In the genomic region with DNA sequence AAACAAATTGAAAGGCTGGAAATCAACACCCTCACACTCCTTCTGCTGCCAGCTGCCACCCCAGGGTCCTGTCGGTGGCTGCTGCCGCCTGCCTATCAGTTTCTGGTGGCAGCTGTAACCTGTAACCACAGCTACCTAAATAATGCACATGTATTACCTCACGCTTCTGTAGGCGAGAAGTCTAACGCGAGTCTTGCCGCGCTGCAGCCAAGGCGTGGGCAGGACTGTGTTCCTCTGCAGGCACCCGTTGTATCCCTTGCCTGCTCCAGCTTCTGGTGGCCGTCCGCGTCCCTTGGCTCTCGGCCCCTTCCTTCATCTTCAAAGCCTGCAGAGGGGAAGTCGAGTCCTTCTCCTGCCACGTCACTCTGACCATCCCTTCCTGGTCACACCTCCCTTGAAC, we compare ENCODE assay signal across 1 cellular context.
TF ChIP-seq lines count a peak whose summit lies in the region.

No MANE protein-coding gene starts in this region.

TF ChIP-seq in IMR-90, 13 proteins besides CTCF, POLR2A, EP300 and RAD21 (continued from another document):
- no peak for TF ChIP-seq MAFK (IDR thresholded peaks at IDR 0.05; ENCODE audit: low read depth, low read length)
- no peak for TF ChIP-seq CHD1 (IDR thresholded peaks at IDR 0.05; ENCODE audit: low read depth, low read length)
- no peak for TF ChIP-seq FOS (IDR thresholded peaks at IDR 0.05; ENCODE audit: low read depth, low read length)
TF ChIP-seq in IMR-90: peak in this region for 0.
